In the genomic region with DNA sequence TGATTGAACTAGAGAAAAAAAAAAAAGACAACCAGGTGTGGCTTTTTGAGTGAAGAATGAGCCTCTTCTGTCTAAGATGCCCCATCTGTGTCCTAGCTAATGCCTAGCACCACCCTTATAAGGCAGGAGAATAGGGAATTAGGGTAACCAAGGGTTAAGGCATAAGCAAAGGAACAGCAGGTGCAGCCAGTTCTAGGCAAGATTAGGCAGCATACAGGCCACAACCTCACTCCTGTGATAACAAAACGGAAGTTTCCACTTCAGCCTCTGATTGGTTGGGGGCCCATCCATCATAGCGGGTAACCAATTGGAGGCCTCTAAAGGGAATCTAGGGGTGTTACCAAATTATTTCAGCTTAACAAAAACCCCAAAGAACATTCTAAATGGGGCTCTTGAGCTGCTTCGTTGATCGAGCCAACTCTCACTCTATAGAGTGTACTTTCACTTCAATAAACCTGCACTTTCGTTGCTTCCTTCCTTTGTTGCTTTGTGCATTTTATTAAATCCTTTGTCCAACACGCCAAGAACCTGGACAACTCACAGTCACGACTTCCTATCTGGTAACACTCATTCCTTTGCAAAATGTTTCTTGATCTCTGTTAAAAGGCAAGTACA, we compare ENCODE assay signal across 8 cellular contexts.
DNase-seq lines count a peak whose midpoint lies in the region; ATAC-seq and TF ChIP-seq lines count a peak whose summit lies in the region.

No MANE protein-coding gene starts in this region.

- ATAC-seq in GM18909 (IDR thresholded peaks at IDR 0.05; ENCODE audit: poor library complexity, unreplicated experiment) (peak; percentile 86), HG03139 (IDR thresholded peaks at IDR 0.05; ENCODE audit: unreplicated experiment) (peak; percentile 83), thoracic aorta (ENCODE audit: insufficient number of reproducible peaks, low FRiP score, low read depth) (no peak)

- DNase-seq in AG20443 (ENCODE audit: low spot score), result peak; percentile 74
- DNase-seq in NOMO-1 treated with dmso at 0.1 percent for 144 hours (lab: John Stamatoyannopoulos, UW; ENCODE audit: unreplicated experiment), result peak; percentile 64
- DNase-seq in activated CD8-positive, alpha-beta memory T cell treated with anti-CD3 and anti-CD28 coated beads, Interleukin-2, amount 50 U/mL, for 48 hours, result peak; percentile 95
- peak; percentile 55 for DNase-seq in fibroblast of mammary gland (ENCODE audit: low read depth)
- no peak for DNase-seq in thoracic aorta (ENCODE audit: low spot score)

- H3K4me3 ChIP-seq in fibroblast of mammary gland (ENCODE audit: control insufficient read depth, low read depth, low read length), result no peak overlapping the region
- H3K4me3 ChIP-seq in neutrophil (ENCODE audit: low read depth in 1 of 2, low read length in 1 of 2), result peak overlapping the region; percentile 38 to 41
- peak overlapping the region; percentile 18 for H3K4me3 ChIP-seq in thoracic aorta

- H3K36me3 ChIP-seq in neutrophil (no peaks in the 10 kb centered on the region), thoracic aorta (no peaks in the 10 kb centered on the region)

- no peaks in the 10 kb centered on the region for H3K27me3 ChIP-seq in neutrophil
- H3K27me3 ChIP-seq in thoracic aorta (replicated peaks; ENCODE audit: insufficient read depth), result no peaks in the 10 kb centered on the region

- H3K27ac ChIP-seq in neutrophil, result peak overlapping the region; percentile 73
- no peak overlapping the region for H3K27ac ChIP-seq in thoracic aorta

- H3K9me3 ChIP-seq in neutrophil (no peaks in the 10 kb centered on the region), thoracic aorta (no peaks in the 10 kb centered on the region)

- TF ChIP-seq CTCF in fibroblast of mammary gland (conservative IDR thresholded peaks at IDR 0.05; ENCODE audit: control insufficient read depth, insufficient read depth, low read depth, low read length) (no peak), neutrophil (IDR thresholded peaks at IDR 0.05) (no peak), thoracic aorta (IDR thresholded peaks at IDR 0.05) (no peak)

- H3K4me1 ChIP-seq in neutrophil (ENCODE audit: control insufficient read depth in 1 of 2, insufficient read depth in 1 of 2, low read depth in 1 of 2, low read length in 1 of 2) (peaks cover 41 to 46% of the 10 kb centered on the region in 2 experiments), thoracic aorta (ENCODE audit: control insufficient read depth in 1 of 2, low read depth in 2 of 2) (no peaks in the 10 kb centered on the region)
